Comparison of ENCODE assay signal across 8 cellular contexts in the genomic region with DNA sequence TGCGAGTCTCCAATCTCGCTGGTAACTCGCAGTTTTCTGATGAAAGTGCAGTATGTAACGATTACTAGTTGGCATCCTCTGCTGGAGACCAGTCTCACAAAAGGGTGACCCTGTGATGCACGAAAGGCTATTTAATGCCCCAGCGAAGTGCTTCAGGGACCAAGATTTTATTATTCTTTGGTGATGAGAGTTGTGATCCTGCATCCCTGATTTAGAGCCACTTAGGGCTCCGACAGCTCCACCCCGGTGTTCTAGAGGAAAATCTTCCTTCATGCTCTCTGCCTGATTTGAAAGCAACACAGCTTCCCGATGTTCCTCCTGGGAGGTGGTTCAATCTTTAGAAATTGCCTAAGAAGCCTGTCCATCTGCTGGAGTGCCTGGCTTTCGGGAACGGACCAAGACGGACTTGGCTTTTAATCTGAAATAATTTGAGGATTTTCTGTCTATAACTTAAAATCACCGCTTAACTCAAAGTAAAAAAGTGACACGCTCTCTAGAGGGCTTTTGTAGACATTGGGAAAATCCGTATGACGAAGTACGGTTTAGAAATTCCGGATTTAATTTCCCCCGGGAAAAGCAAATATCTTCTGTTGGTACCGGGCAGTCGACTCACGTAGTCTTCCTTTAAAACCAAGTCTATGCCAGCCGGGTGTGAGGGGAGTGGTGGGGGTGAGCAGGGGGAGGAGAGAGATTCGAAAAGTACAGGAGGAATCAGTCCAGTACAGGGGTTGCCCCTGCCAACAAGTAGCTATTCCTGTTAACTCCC. TPM values are rescaled to one million over a fixed set of nuclear protein-coding genes. Genes with fewer than 3 reads are reported as not detected.
DNase-seq lines count a peak whose midpoint lies in the region; ATAC-seq and TF ChIP-seq lines count a peak whose summit lies in the region.

No MANE protein-coding gene starts in this region.

- H3K9me3 ChIP-seq in H9 (ENCODE audit: control insufficient read depth, low read depth, low read length) = no peaks in the 10 kb centered on the region
- no peaks in the 10 kb centered on the region for H3K9me3 ChIP-seq in esophagus squamous epithelium

- no peak overlapping the region for H4K91ac ChIP-seq in H9 (ENCODE audit: insufficient read length, low read depth, low read length)

- peak overlapping the region; percentile 42 for H3K18ac ChIP-seq in H9 (ENCODE audit: insufficient read length, low read depth, low read length)

- H3K9me3 Mint-ChIP-seq in H9 (no peaks in the 10 kb centered on the region; a peak in 3 of 5 replicates), T-cell (no peaks in the 10 kb centered on the region), natural killer cell (no peaks in the 10 kb centered on the region)

- no peaks in the 10 kb centered on the region for H3K79me1 ChIP-seq in H9 (ENCODE audit: insufficient read depth, low read depth, low read length, poor library complexity, severe bottlenecking)

- H3K56ac ChIP-seq in H9 (ENCODE audit: insufficient read length, low read depth, low read length) = no peak overlapping the region

- no peak overlapping the region for H3K27ac ChIP-seq in H9 (ENCODE audit: insufficient read length, low read depth, low read length)
- peak overlapping the region in 3 of 4 donors; percentile 39 to 86 (median 80) for H3K27ac ChIP-seq in esophagus squamous epithelium

- no peaks in the 10 kb centered on the region for H3K79me2 ChIP-seq in H9 (ENCODE audit: insufficient read depth, low read length)

- no peak overlapping the region for H2AK5ac ChIP-seq in H9 (ENCODE audit: insufficient read length, low read length)

- H3K23ac ChIP-seq in H9 (ENCODE audit: insufficient read length, low read depth, low read length) = no peak overlapping the region

- no peak overlapping the region for H2BK5ac ChIP-seq in H9 (ENCODE audit: insufficient read length, low read length)

- CTCF ChIA-PET in T-cell (lab: Charles Lee) = interaction anchor here (0.7 kb wide), 3 partner anchors 207 to 1288 kb away, joined by 3 to 4 read pairs (median 4); no protein-coding TSS in a partner anchor

- no peak overlapping the region for H4K5ac ChIP-seq in H9 (ENCODE audit: insufficient read length, low read depth, low read length)

- POLR2A ChIA-PET in T-cell (lab: Charles Lee) = interaction anchor here in 1 of 2 donors (0.6 kb wide), 1 partner anchor 1358 kb away, joined by 3 read pairs; no protein-coding TSS in a partner anchor

- H3K27me3 Mint-ChIP-seq in H9 (ENCODE audit: low read depth) (peaks cover 13% of the 10 kb centered on the region), T-cell (peaks cover 11 to 21% of the 10 kb centered on the region in 2 donors), natural killer cell (ENCODE audit: low read depth in 2 of 2) (peaks cover 28 to 30% of the 10 kb centered on the region in 2 donors)

- H2BK15ac ChIP-seq in H9 (ENCODE audit: low read depth, low read length) = no peak overlapping the region

- H2BK12ac ChIP-seq in H9 (ENCODE audit: insufficient read length, low read depth, low read length) = no peak overlapping the region

- TF ChIP-seq POLR2A in esophagus squamous epithelium (IDR thresholded peaks at IDR 0.05) = no peak

- H2BK20ac ChIP-seq in H9 (ENCODE audit: low read depth, low read length, poor library complexity, severe bottlenecking) = no peak overlapping the region

- intact Hi-C loops in esophagus squamous epithelium (cut with DNase I) = no loop called here
- intact Hi-C loops in natural killer cell (cut with micrococcal nuclease) = no loop called here

- H4K20me1 ChIP-seq in H9 (ENCODE audit: control insufficient read depth, insufficient read depth, insufficient read length) = no peaks in the 10 kb centered on the region

- H3K27me3 ChIP-seq in H9 (ENCODE audit: insufficient read depth, low read length) (no peaks in the 10 kb centered on the region), esophagus squamous epithelium (peaks cover 0 to 5% (median 0%) of the 10 kb centered on the region in 4 donors)

- H3K36me3 ChIP-seq in esophagus squamous epithelium = no peaks in the 10 kb centered on the region

- no peak overlapping the region for H2BK120ac ChIP-seq in H9 (ENCODE audit: low read depth, low read length, poor library complexity, severe bottlenecking)

- H3K4me1 ChIP-seq in H9 (ENCODE audit: insufficient read depth, low read length) (no peaks in the 10 kb centered on the region), esophagus squamous epithelium (peaks cover 4 to 54% (median 10%) of the 10 kb centered on the region in 3 donors)

- peak overlapping the region; percentile 86 for H3K4me2 ChIP-seq in H9 (ENCODE audit: insufficient read depth, insufficient read length, low read length)

- no peak overlapping the region for H4K8ac ChIP-seq in H9 (replicated peaks; ENCODE audit: insufficient read length, low read depth, low read length)

- ATAC-seq in T-cell (replicated peaks in 1 of 4) = no peak
- ATAC-seq in natural killer cell = no peak
- ATAC-seq in HG02642 (IDR thresholded peaks at IDR 0.05; ENCODE audit: poor library complexity, unreplicated experiment) = no peak
- no peak for ATAC-seq in GM18870 (IDR thresholded peaks at IDR 0.05; ENCODE audit: unreplicated experiment)

- H3K4me3 ChIP-seq in esophagus squamous epithelium = peak overlapping the region; percentile 48 to 71 (median 63)

- peak overlapping the region; percentile 56 for H2AFZ ChIP-seq in H9 (ENCODE audit: low read length)

- H3K14ac ChIP-seq in H9 (ENCODE audit: insufficient read depth, low read length) = peak overlapping the region; percentile 68; the same call in 1 of the 2 replicates

- H3K27ac Mint-ChIP-seq in H9 = peak overlapping the region; percentile 93 to 96 (median 93)
- no peak overlapping the region for H3K27ac Mint-ChIP-seq in T-cell
- H3K27ac Mint-ChIP-seq in natural killer cell = no peak overlapping the region

- DNase-seq in AG08396 (ENCODE audit: low spot score) = peak; percentile 28
- DNase-seq in H9 = peak; percentile 28
- peak in 2 of 34 experiments; percentile 1 to 11 for DNase-seq in T-cell
- DNase-seq in esophagus squamous epithelium (lab: John Stamatoyannopoulos, UW) = no peak
- DNase-seq in natural killer cell = no peak
- no peak for DNase-seq in GF-D8 (lab: John Stamatoyannopoulos, UW)

- H3K36me3 Mint-ChIP-seq in H9 (ENCODE audit: insufficient read depth in 1 of 3, low read depth in 3 of 3) = peaks cover 0 to 2% (median 0%) of the 10 kb centered on the region in 3 experiments; a peak in 2 of 7 replicates
- H3K36me3 Mint-ChIP-seq in T-cell = no peaks in the 10 kb centered on the region
- H3K36me3 Mint-ChIP-seq in natural killer cell = no peaks in the 10 kb centered on the region

- H3K23me2 ChIP-seq in H9 (ENCODE audit: insufficient read length, low read depth, low read length, poor library complexity, severe bottlenecking) = peaks cover 40% of the 10 kb centered on the region

- H3K4me1 Mint-ChIP-seq in H9 (peaks cover 31 to 34% of the 10 kb centered on the region in 2 experiments), T-cell (peaks cover 32 to 50% (median 34%) of the 10 kb centered on the region in 3 donors), natural killer cell (peaks cover 43 to 45% of the 10 kb centered on the region in 2 donors)

- H3K4ac ChIP-seq in H9 (ENCODE audit: low read depth, low read length) = no peak overlapping the region; the same call in 1 of the 2 replicates

- WGBS in H9 (ENCODE audit: extremely low coverage, insufficient read length, low lambda C conversion rate) = no CpG with 5 or more reads among the region's 24 CpGs
- 1 to 4% methylated on average over 22 to 24 of the region's 24 CpGs for WGBS in esophagus squamous epithelium, 2 donors

- H3K4me3 Mint-ChIP-seq in H9 = peak overlapping the region; percentile 78 to 92
- H3K4me3 Mint-ChIP-seq in T-cell = peak overlapping the region; percentile 88 to 96 (median 94)
- peak overlapping the region; percentile 97 for H3K4me3 Mint-ChIP-seq in natural killer cell

- H3K9ac ChIP-seq in H9 (ENCODE audit: extremely low read depth, insufficient read length, low read length) = peak overlapping the region; percentile 68

- TF ChIP-seq CTCF in H9 (conservative IDR thresholded peaks at IDR 0.05) (no peak), esophagus squamous epithelium (IDR thresholded peaks at IDR 0.05) (no peak), natural killer cell (IDR thresholded peaks at IDR 0.05) (no peak)

- no peak overlapping the region for H3T11ph ChIP-seq in H9 (ENCODE audit: low read length)

RNA-seq across cellular contexts. Expression of a gene that starts 1.0 kb away (rescaled TPM):
- 43.3 and 43.7 TPM in 2 replicates for total RNA-seq in H9 (2021)
- total RNA-seq in T-cell = 1 to 10 TPM; 3.4 to 6.2 (median 4.6) TPM
- 10 to 100 TPM in 1 of 4 donors, 1 to 10 TPM in 3; 4.6 to 18.9 (median 8.0) TPM for total RNA-seq in esophagus squamous epithelium
- total RNA-seq in natural killer cell = 1 to 10 TPM; 1.5 to 3.0 (median 1.5) TPM

Comparison
In these comparisons a context has a peak if more than half of its experiments do, and no peak if none do; other contexts are left out.
1. DNase-seq: peak in AG08396 (single experiment) and H9 (single experiment); none in esophagus squamous epithelium (single experiment), natural killer cell (single experiment) and GF-D8 (single experiment).
2. H3K27ac Mint-ChIP-seq: peak in H9 (3 of 3); none in T-cell (0 of 2) and natural killer cell (0 of 2).
3. Peak in every context shown above with its lines, with median percentiles within 50 percentile points of each other: H3K4me3 Mint-ChIP-seq.